6 cellular contexts compared by ENCODE assay signal in the genomic region with DNA sequence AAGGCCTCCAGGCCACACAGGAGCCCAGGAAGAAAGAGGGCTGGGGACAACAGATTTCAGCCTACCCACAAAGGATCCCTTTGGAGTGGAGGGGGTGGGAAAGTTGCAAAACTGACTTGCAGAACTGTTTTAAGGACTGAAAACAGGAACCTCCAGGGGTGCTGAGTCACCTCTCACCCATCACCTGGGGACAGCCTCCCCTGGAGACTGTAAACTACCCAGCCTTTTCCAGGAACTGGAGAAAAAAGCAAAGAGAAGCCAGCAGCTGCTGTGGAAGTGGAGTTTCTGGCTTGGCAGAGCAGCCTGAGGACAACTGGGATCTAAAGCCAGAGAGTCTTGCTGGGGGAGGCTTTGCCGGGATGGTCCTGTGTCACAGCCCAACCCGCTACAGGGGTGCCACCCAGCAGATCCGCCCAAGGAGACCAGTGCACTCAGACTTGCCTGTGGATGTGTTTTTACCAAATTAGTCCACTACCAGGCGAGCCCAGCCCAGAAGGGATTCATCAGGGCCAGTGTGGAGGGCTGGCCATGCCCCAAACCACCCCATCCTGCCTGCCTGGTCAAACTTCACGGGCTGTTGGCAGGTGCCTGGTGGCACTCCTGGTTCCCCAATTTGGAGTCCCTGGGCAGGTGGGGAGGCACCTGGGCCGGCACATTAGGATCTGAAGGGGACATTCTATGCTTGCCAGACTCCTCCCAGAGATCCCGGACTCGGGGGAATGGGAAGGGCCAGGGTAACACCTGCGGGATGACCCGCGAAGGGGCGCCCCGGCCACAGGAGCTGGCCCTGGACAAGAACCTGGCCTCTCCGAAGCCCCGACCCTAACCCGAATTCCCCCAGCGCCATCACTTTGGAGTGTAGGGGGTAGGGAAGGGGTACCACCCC. TPM values are rescaled to one million over a fixed set of nuclear protein-coding genes. Genes with fewer than 3 reads are reported as not detected.
DNase-seq lines count a peak whose midpoint lies in the region; TF ChIP-seq lines count a peak whose summit lies in the region.

No MANE protein-coding gene starts in this region.

- TF ChIP-seq POLR2A in adrenal gland (IDR thresholded peaks at IDR 0.05) = no peak

- H3K4me1 ChIP-seq in adrenal gland (replicated peaks in 1 of 2) (peaks cover 7 to 11% of the 10 kb centered on the region in 2 donors), muscle layer of colon (ENCODE audit: insufficient read depth, low read length) (peaks cover 14% of the 10 kb centered on the region)

- peak overlapping the region; percentile 46 for H3K9ac ChIP-seq in muscle layer of colon (ENCODE audit: low read length)

- H3K27me3 ChIP-seq in adrenal gland (no peaks in the 10 kb centered on the region), muscle layer of colon (ENCODE audit: control insufficient read depth in 1 of 2, insufficient read depth in 2 of 2, low read length in 2 of 2) (no peaks in the 10 kb centered on the region)

- TF ChIP-seq CTCF in adrenal gland (IDR thresholded peaks at IDR 0.05) = no peak
- no peak for TF ChIP-seq CTCF in GM10266 (IDR thresholded peaks at IDR 0.05; ENCODE audit: control insufficient read depth, insufficient read depth, low read depth, missing control alignments)

- H3K36me3 ChIP-seq in adrenal gland (replicated peaks in 1 of 2) (peaks cover 0 to 30% of the 10 kb centered on the region in 2 donors), muscle layer of colon (ENCODE audit: insufficient read depth, low read length) (peaks cover 23% of the 10 kb centered on the region)

- WGBS in adrenal gland, 4 donors = 18 to 70% (median 40%) methylated on average over 2 to 17 of the region's 17 CpGs

- peak; percentile 28 for DNase-seq in HK-2 (ENCODE audit: unreplicated experiment)
- no peak for DNase-seq in adrenal gland
- DNase-seq in effector CD8-positive, alpha-beta T cell (lab: John Stamatoyannopoulos, UW) = no peak
- DNase-seq in HuH-7 (ENCODE audit: low spot score) = no peak
- DNase-seq in GM10266 (ENCODE audit: extremely low spot score) = no peak

- H3K9me3 ChIP-seq in adrenal gland (replicated peaks in 1 of 3) = no peaks in the 10 kb centered on the region
- H3K9me3 ChIP-seq in muscle layer of colon (ENCODE audit: low read length) = no peaks in the 10 kb centered on the region

- intact Hi-C loops in adrenal gland (cut with DNase I) = no loop called here

- H3K27ac ChIP-seq in adrenal gland = peak overlapping the region in 2 of 5 donors; percentile 40 to 88
- peak overlapping the region; percentile 39 for H3K27ac ChIP-seq in muscle layer of colon (ENCODE audit: low read depth, low read length)

- H3K4me3 ChIP-seq in adrenal gland (peak overlapping the region; percentile 25 to 86 (median 58)), muscle layer of colon (ENCODE audit: low read depth in 1 of 2, low read length in 2 of 2) (peak overlapping the region; percentile 78 to 95)

RNA-seq across cellular contexts. Expression of gene MSRB1, which starts 0.8 kb away (rescaled TPM):
- 10 to 100 TPM in 7 of 8 donors, 1 to 10 TPM in 1; 9.2 to 21.5 (median 16.1) TPM for total RNA-seq in adrenal gland
- polyA plus RNA-seq in adrenal gland = 10 to 100 TPM in 2 of 3 donors, 1 to 10 TPM in 1; 8.1 to 38.9 (median 21.5) TPM

RNA-seq across cellular contexts. Expression of gene RPL3L, which starts 12.3 kb away (rescaled TPM):
- under 1 TPM in 1 of 8 donors, not detected in 7; 0.20 TPM for total RNA-seq in adrenal gland
- polyA plus RNA-seq in adrenal gland = under 1 TPM in 1 of 3 donors, not detected in 2; 0.07 TPM

RNA-seq across cellular contexts. Expression of gene NDUFB10, which starts 17.2 kb away (rescaled TPM):
- 100 to 1,000 TPM; 134 to 298 (median 175) TPM for total RNA-seq in adrenal gland
- polyA plus RNA-seq in adrenal gland = 100 to 1,000 TPM; 109 to 268 (median 213) TPM

RNA-seq across cellular contexts. Expression of gene RPS2, which starts 22.5 kb away (rescaled TPM):
- total RNA-seq in adrenal gland = 1,000 to 10,000 TPM; 1,192 to 2,338 (median 1,739) TPM
- polyA plus RNA-seq in adrenal gland = 1,000 to 10,000 TPM; 1,045 to 4,016 (median 2,050) TPM

RNA-seq across cellular contexts. Expression of gene HS3ST6, which starts 24.0 kb away (rescaled TPM):
- not detected for total RNA-seq in adrenal gland
- polyA plus RNA-seq in adrenal gland = under 1 TPM in 1 of 3 donors, not detected in 2; 0.07 TPM
